ENCODE assay signal across 9 cellular contexts in the genomic region with DNA sequence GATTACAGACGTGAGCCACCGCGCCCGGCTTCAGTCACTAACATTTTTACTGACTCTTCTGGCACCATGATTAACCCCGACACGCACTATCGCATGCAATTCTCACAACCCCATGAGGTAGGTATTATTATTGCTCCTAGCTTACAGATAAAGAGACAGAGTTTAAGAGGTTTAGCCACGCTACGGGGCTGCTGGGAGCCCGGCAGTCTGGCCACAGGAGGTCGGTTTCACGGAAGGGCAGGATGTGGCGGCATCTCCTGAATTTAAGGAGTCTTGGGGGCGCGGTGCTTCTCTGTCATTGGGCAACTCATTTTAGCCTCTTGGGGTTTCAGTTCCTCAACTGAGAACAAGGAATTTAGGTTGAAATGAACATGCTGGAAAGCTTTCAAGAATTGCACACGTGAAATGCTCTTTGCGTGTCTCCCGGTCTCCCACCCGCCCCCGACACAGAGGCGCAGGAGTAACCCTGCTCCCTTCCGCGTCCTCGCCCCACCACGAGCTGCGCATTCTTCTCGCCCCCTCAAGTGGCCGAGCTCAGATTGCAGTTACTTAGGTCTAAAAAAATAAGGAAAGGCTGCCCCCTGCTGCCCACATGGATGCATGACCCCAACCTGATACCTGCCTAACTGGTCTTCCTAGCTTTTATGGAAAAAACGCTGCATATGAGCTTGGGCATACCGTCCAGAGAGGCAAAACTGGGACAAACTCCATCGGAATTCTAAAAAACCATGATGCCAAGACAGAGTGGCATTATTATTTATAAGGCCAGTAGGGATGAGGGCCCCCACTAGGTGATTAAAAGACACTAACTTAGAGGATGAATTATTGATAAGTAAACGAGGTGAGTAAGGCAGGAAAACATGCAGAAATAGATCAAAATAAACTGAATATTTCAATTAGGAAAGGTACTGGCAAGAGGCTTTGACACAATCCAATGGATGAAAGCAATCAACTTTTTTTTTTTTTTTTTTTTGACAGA. TPM values are rescaled to one million over a fixed set of nuclear protein-coding genes. Genes with fewer than 3 reads are reported as not detected.
DNase-seq lines count a peak whose midpoint lies in the region; ATAC-seq and TF ChIP-seq lines count a peak whose summit lies in the region.
"Had no signal": no experiment of that assay in that cellular context is flagged by ENCODE, and none has a peak within 500 bp of the region (broad histone marks: within the 10 kb centered on the region; RNA-seq: fewer than 3 reads in every experiment).

No MANE protein-coding gene starts in this region.

- H3K36me3 ChIP-seq in SU-DHL-6 (ENCODE audit: low read length) (no peaks in the 10 kb centered on the region), adipocyte (ENCODE audit: control insufficient read depth, insufficient read depth, low read length, severe bottlenecking) (no peaks in the 10 kb centered on the region)

- H3K9me3 ChIP-seq in SU-DHL-6 (ENCODE audit: insufficient read depth, low read length) (no peaks in the 10 kb centered on the region), adipocyte (ENCODE audit: control insufficient read depth, low read length) (no peaks in the 10 kb centered on the region)

- intact Hi-C loops in left cardiac atrium (cut with DNase I) = loop anchor here (1.0 to 10.0 kb wide), 4 partner anchors 71 to 152 kb away; no protein-coding TSS in a partner anchor
- intact Hi-C loops in posterior vena cava (cut with DNase I) = loop anchor here in 1 of 2 donors (10.0 kb wide), 1 partner anchor 148 kb away; no protein-coding TSS in a partner anchor

- peaks cover 3% of the 10 kb centered on the region for H3K4me1 ChIP-seq in adipocyte (ENCODE audit: control insufficient read depth, insufficient read depth, low read length)

- peak overlapping the region; percentile 30 for H3K9ac ChIP-seq in SU-DHL-6 (ENCODE audit: low read length)
- H3K9ac ChIP-seq in adipocyte (ENCODE audit: low read length) = peak overlapping the region; percentile 60

- peak overlapping the region; percentile 70 for H3K4me2 ChIP-seq in SU-DHL-6 (ENCODE audit: low read depth, low read length, poor library complexity, severe bottlenecking)

- no peaks in the 10 kb centered on the region for H3K27me3 ChIP-seq in SU-DHL-6 (ENCODE audit: low read length)
- peaks cover 12% of the 10 kb centered on the region for H3K27me3 ChIP-seq in adipocyte (replicated peaks; ENCODE audit: control insufficient read depth, insufficient read depth, low read length)

- no peak overlapping the region for H3K27ac ChIP-seq in SU-DHL-6 (ENCODE audit: low read depth, low read length)

- H3K79me2 ChIP-seq in SU-DHL-6 (ENCODE audit: insufficient read depth, low read length) = no peaks in the 10 kb centered on the region

- peak; percentile 90 for TF ChIP-seq CTCF in SU-DHL-6 (IDR thresholded peaks at IDR 0.05; ENCODE audit: insufficient read depth, low read length, poor library complexity, severe bottlenecking)

- H3K4me3 ChIP-seq in SU-DHL-6 (ENCODE audit: insufficient read depth, low read length, poor library complexity, severe bottlenecking) (peak overlapping the region; percentile 42), adipocyte (ENCODE audit: low read length) (peak overlapping the region; percentile 77)

- no peaks in the 10 kb centered on the region for H3F3A ChIP-seq in SU-DHL-6 (ENCODE audit: insufficient read depth)

- peak overlapping the region; percentile 95 for H2AFZ ChIP-seq in SU-DHL-6 (ENCODE audit: low read depth, low read length, severe bottlenecking)

- H4K20me1 ChIP-seq in SU-DHL-6 (ENCODE audit: low read depth, low read length) = no peaks in the 10 kb centered on the region

- peak; percentile 65 for DNase-seq in stimulated activated CD4-positive, alpha-beta T cell treated with anti-CD3 and anti-CD28 coated beads, Interleukin-12 subunit alpha, Interleukin-12 subunit beta, amount 100 ng/mL, for 4 hours
- DNase-seq in stimulated activated CD4-positive, alpha-beta T cell treated with anti-CD3 and anti-CD28 coated beads, Interleukin-2, amount 100 ng/mL, for 48 hours = no peak
- DNase-seq in NCI-H1417 treated with DMSO at 0.1 percent for 48 hours (lab: John Stamatoyannopoulos, UW) = peak; percentile 42
- DNase-seq in adipocyte (ENCODE audit: low read depth) = peak; percentile 97
- DNase-seq in left cardiac atrium = peak; percentile 89
- DNase-seq in posterior vena cava (ENCODE audit: low spot score) = peak; percentile 95
- DNase-seq: DND-41 had no signal

- H3K9me2 ChIP-seq in SU-DHL-6 (replicated peaks; ENCODE audit: insufficient read depth, low read length) = no peaks in the 10 kb centered on the region

- ATAC-seq in HG02884 (IDR thresholded peaks at IDR 0.05; ENCODE audit: unreplicated experiment) (peak; percentile 81), left cardiac atrium (peak; percentile 87 to 93)

RNA-seq across cellular contexts. Expression of a gene that starts 12.4 kb away (rescaled TPM):
- total RNA-seq in left cardiac atrium = not detected
- 1 to 10 TPM; 1.9 to 9.0 TPM for total RNA-seq in posterior vena cava

RNA-seq across cellular contexts. Expression of a gene that starts 33.9 kb away (rescaled TPM):
- total RNA-seq in left cardiac atrium (not detected), posterior vena cava (1 to 10 TPM in 1 of 2 donors, not detected in 1; 7.8 TPM)

Comparison
In these comparisons a context has a peak if more than half of its experiments do, and no peak if none do; other contexts are left out.
1. DNase-seq: peak in stimulated activated CD4-positive, alpha-beta T cell treated with anti-CD3 and anti-CD28 coated beads, Interleukin-12 subunit alpha, Interleukin-12 subunit beta, amount 100 ng/mL, for 4 hours (single experiment), NCI-H1417 treated with DMSO at 0.1 percent for 48 hours (single experiment), adipocyte (single experiment), left cardiac atrium (single experiment) and posterior vena cava (single experiment); none in stimulated activated CD4-positive, alpha-beta T cell treated with anti-CD3 and anti-CD28 coated beads, Interleukin-2, amount 100 ng/mL, for 48 hours (0 of 2).